In genomic region chr21:45313015-45313414, GRCh38 we compare ENCODE assay signal across 22 cellular contexts.
"Had no signal": no experiment of that assay in that cellular context is flagged by ENCODE, and none has a peak within 500 bp of the region (broad histone marks: within the 10 kb centered on the region; RNA-seq: fewer than 3 reads in every experiment).

No MANE protein-coding gene starts in this region.

- ATAC-seq: activated CD4-positive, CD25-positive, alpha-beta regulatory T cell treated with anti-CD3 and anti-CD28 coated beads, Interleukin-2, amount 50 U/mL, for 24 hours; activated T-cell treated with anti-CD3 and anti-CD28 coated beads, Interleukin-2, amount 50 U/mL, for 72 hours; effector memory CD8-positive, alpha-beta T cell; gastrocnemius medialis; left colon; natural killer cell; right lobe of liver had no signal

- H3K4me3 ChIP-seq: esophagus muscularis mucosa, gastrocnemius medialis, lung, right lobe of liver, thoracic aorta had no signal

- H3K4me3 Mint-ChIP-seq: activated CD4-positive, alpha-beta memory T cell treated with anti-CD3 and anti-CD28 coated beads, Interleukin-2, amount 10 ng/mL, durations not matched to agents 7 days and 5 days; activated CD4-positive, alpha-beta T cell treated with anti-CD3 and anti-CD28 coated beads, Interleukin-2, amount 10 ng/mL, durations not matched to agents 24 days and 14 days; activated T-cell treated with anti-CD3 and anti-CD28 coated beads, Interleukin-2, amount 50 U/mL, for 72 hours; brain; effector memory CD8-positive, alpha-beta T cell; natural killer cell; T-helper 1 cell treated with Interleukin-12 subunit alpha and Interleukin-12 subunit beta and Interleukin-4 antibody, amounts not matched to agents 30 μg/mL and 1 μg/mL, for 36 hours; type B pancreatic cell had no signal

- H3K27me3 Mint-ChIP-seq: type B pancreatic cell had no signal

- H3K27ac Mint-ChIP-seq: activated CD4-positive, alpha-beta memory T cell treated with anti-CD3 and anti-CD28 coated beads, Interleukin-2, amount 10 ng/mL, durations not matched to agents 7 days and 5 days; activated CD4-positive, alpha-beta T cell treated with anti-CD3 and anti-CD28 coated beads, Interleukin-2, amount 10 ng/mL, durations not matched to agents 24 days and 14 days; activated T-cell treated with anti-CD3 and anti-CD28 coated beads, Interleukin-2, amount 50 U/mL, for 72 hours; brain; effector memory CD8-positive, alpha-beta T cell; natural killer cell; T-helper 1 cell treated with Interleukin-12 subunit alpha and Interleukin-12 subunit beta and Interleukin-4 antibody, amounts not matched to agents 30 μg/mL and 1 μg/mL, for 36 hours; type B pancreatic cell had no signal

- H3K9me3 Mint-ChIP-seq: activated CD4-positive, alpha-beta memory T cell treated with anti-CD3 and anti-CD28 coated beads, Interleukin-2, amount 10 ng/mL, durations not matched to agents 7 days and 5 days; activated CD4-positive, alpha-beta T cell treated with anti-CD3 and anti-CD28 coated beads, Interleukin-2, amount 10 ng/mL, durations not matched to agents 24 days and 14 days; effector memory CD8-positive, alpha-beta T cell; natural killer cell; T-helper 1 cell treated with Interleukin-12 subunit alpha and Interleukin-12 subunit beta and Interleukin-4 antibody, amounts not matched to agents 30 μg/mL and 1 μg/mL, for 36 hours; type B pancreatic cell had no signal

- DNase-seq: activated CD4-positive, alpha-beta memory T cell treated with anti-CD3 and anti-CD28 coated beads, Interleukin-2, amount 10 ng/mL, durations not matched to agents 7 days and 5 days; activated CD4-positive, alpha-beta T cell treated with anti-CD3 and anti-CD28 coated beads, Interleukin-2, amount 10 ng/mL, durations not matched to agents 24 days and 14 days; activated effector memory CD4-positive, alpha-beta T cell treated with anti-CD3 and anti-CD28 coated beads, Interleukin-2, amount 50 U/mL, for 16 hours; activated naive CD4-positive, alpha-beta T cell treated with anti-CD3 and anti-CD28 coated beads, Interleukin-2, amount 50 U/mL, for 16 hours; activated T-cell treated with anti-CD3 and anti-CD28 coated beads, Interleukin-2, amount 50 U/mL, for 72 hours; central memory CD4-positive, alpha-beta T cell; effector memory CD8-positive, alpha-beta T cell; gastrocnemius medialis; hypothalamus; left colon; natural killer cell; stimulated activated CD4-positive, alpha-beta T cell treated with anti-CD3 and anti-CD28 coated beads, Interleukin-4, amount 100 ng/mL, for 24 hours; stimulated activated naive CD4-positive, alpha-beta T cell treated with Interleukin-2 at 50 U/mL for 16 hours; T1000 had no signal

- H3K9me3 ChIP-seq: esophagus muscularis mucosa, gastrocnemius medialis, right lobe of liver, thoracic aorta had no signal

- H3K27me3 ChIP-seq: esophagus muscularis mucosa, right lobe of liver had no signal

- H3K36me3 Mint-ChIP-seq: brain, natural killer cell had no signal

- H3K27ac ChIP-seq: esophagus muscularis mucosa, gastrocnemius medialis, right lobe of liver, thoracic aorta had no signal

- H3K36me3 ChIP-seq: esophagus muscularis mucosa, gastrocnemius medialis, right lobe of liver, thoracic aorta had no signal
